In genomic region chr9:114602620-114603019, GRCh38 we compare ENCODE assay signal across 24 cellular contexts. TPM values are rescaled to one million over a fixed set of nuclear protein-coding genes. Genes with fewer than 3 reads are reported as not detected.
"Had no signal": no experiment of that assay in that cellular context is flagged by ENCODE, and none has a peak within 500 bp of the region (broad histone marks: within the 10 kb centered on the region; RNA-seq: fewer than 3 reads in every experiment).

No MANE protein-coding gene starts in this region.

- DNase-seq: activated CD4-positive, alpha-beta T cell treated with anti-CD3 and anti-CD28 coated beads for 1 hour; activated effector memory CD4-positive, alpha-beta T cell treated with anti-CD3 and anti-CD28 coated beads, Interleukin-2, amount 50 U/mL, for 16 hours; activated naive CD4-positive, alpha-beta T cell treated with anti-CD3 and anti-CD28 coated beads, Interleukin-2, amount 50 U/mL, for 16 hours; activated T-cell treated with anti-CD3 and anti-CD28 coated beads, Interleukin-2, amount 50 U/mL, for 72 hours; amniotic stem cell; dorsolateral prefrontal cortex; left cardiac atrium; occipital lobe; stimulated activated CD4-positive, alpha-beta T cell treated with anti-CD3 and anti-CD28 coated beads, Interleukin-12 subunit alpha, Interleukin-12 subunit beta, amount 100 ng/mL, for 4 hours; stimulated activated CD4-positive, alpha-beta T cell treated with anti-CD3 and anti-CD28 coated beads, Interleukin-1b, Interleukin-23, amount 100 ng/mL, for 48 hours; stimulated activated CD8-positive, alpha-beta memory T cell treated with anti-CD3 and anti-CD28 coated beads, Interleukin-4, amount 100 ng/mL, for 48 hours; stimulated activated naive CD4-positive, alpha-beta T cell; substantia nigra; T-helper 2 cell; tibial artery had no signal

- H3K4me1 ChIP-seq: foreskin keratinocyte, tibial artery had no signal

- H3K27me3 ChIP-seq: dorsolateral prefrontal cortex, foreskin keratinocyte, hepatocyte, tibial artery had no signal

- H3K27ac Mint-ChIP-seq: activated T-cell treated with anti-CD3 and anti-CD28 coated beads, Interleukin-2, amount 50 U/mL, for 72 hours; progenitor cell of endocrine pancreas had no signal

- H3K4me3 Mint-ChIP-seq: activated T-cell treated with anti-CD3 and anti-CD28 coated beads, Interleukin-2, amount 50 U/mL, for 72 hours had no signal

- H3K4me2 ChIP-seq: hepatocyte had no signal

- H3K4me3 ChIP-seq: dorsolateral prefrontal cortex, hepatocyte, tibial artery had no signal

- ATAC-seq: activated T-cell treated with anti-CD3 and anti-CD28 coated beads, Interleukin-2, amount 50 U/mL, for 72 hours had no signal

- H3K27ac ChIP-seq: foreskin keratinocyte, hepatocyte, tibial artery, VCaP had no signal

- H2AFZ ChIP-seq: hepatocyte had no signal

- H3K27me3 Mint-ChIP-seq: progenitor cell of endocrine pancreas had no signal

RNA-seq across cellular contexts. Expression of gene TEX53, which starts 55.0 kb away (rescaled TPM):
- total RNA-seq: activated CD8-positive, alpha-beta memory T cell treated with anti-CD3 and anti-CD28 coated beads for 36 hours; activated T-cell treated with anti-CD3 and anti-CD28 coated beads, Interleukin-2, amount 50 U/mL, for 72 hours; cardiac septum; dorsolateral prefrontal cortex; fibroblast of lung; foreskin keratinocyte; hepatocyte; left cardiac atrium; myocyte; occipital lobe; progenitor cell of endocrine pancreas had no signal
- polyA plus RNA-seq: fibroblast of lung, foreskin keratinocyte, neural cell had no signal
